Comparison of ENCODE assay signal across 8 cellular contexts in the genomic region with DNA sequence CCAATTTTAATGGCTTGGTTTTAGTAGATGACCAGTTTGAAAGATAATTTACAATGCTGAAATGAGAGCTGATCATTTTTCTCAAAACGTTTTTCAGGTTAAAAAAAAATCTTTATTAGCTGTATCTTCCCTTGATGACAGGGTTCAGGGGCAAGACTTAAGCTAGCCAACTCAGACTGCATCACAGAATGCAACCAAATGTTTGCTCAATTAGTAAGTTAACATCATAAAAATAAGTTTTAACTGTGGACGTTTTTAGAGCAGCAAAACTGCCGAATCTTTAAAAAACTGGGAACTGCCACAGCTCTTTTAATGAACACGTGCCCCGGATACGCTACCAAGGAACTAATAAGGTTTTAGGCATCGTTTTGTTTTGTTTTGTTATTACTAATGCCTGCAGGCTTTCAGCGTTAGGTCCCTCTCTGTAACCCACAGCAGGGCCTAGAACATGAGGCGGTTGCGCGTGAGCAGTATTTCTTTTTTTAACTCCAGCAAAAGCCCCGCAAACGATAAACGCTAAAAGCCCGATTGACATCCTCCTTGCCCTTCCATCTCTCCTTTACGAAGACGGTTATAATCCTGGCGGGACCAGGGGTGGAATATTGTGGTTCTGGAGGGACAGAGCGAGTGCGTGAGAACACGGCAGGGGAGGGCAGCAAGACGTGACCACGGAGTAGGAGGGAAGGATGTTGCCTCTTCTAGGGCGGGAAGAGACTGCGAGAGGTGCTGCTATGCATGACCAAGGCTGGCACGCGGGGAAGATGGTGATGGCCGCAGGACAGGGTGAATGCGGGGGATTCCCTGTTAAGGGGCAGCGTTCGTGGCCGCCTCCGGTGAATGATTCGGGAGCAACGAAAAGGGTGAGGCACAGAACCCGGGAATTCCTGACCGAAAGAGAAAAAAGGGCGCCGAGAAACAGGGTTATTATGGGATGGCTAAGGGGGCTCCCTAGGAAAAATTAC. TPM values are rescaled to one million over a fixed set of nuclear protein-coding genes. Genes with fewer than 3 reads are reported as not detected.
DNase-seq lines count a peak whose midpoint lies in the region; ATAC-seq and TF ChIP-seq lines count a peak whose summit lies in the region.

No MANE protein-coding gene starts in this region.

- H3K9me3 Mint-ChIP-seq in Caco-2 (ENCODE audit: unreplicated experiment) = no peaks in the 10 kb centered on the region
- no peaks in the 10 kb centered on the region for H3K9me3 Mint-ChIP-seq in activated CD8-positive, alpha-beta T cell treated with anti-CD3 and anti-CD28 coated beads for 36 hours

- H3K79me2 ChIP-seq in mesendoderm (ENCODE audit: control insufficient read depth, insufficient read depth, low read length) = peaks cover 43% of the 10 kb centered on the region

- peak overlapping the region; percentile 59 for H4K8ac ChIP-seq in mesendoderm (ENCODE audit: low read depth, low read length)

- TF ChIP-seq CTCF in Caco-2 (IDR thresholded peaks at IDR 0.05; ENCODE audit: insufficient read depth in 1 of 2, low read depth in 1 of 2, low read length in 1 of 2, severe bottlenecking in 1 of 2, unreplicated experiment in 1 of 2) = no peak
- TF ChIP-seq CTCF in activated CD8-positive, alpha-beta T cell treated with anti-CD3 and anti-CD28 coated beads for 36 hours (IDR thresholded peaks at IDR 0.05) = no peak

- H2BK5ac ChIP-seq in mesendoderm (ENCODE audit: low read length) = no peak overlapping the region

- peak overlapping the region; percentile 34 for H3K4me2 ChIP-seq in mesendoderm (ENCODE audit: low read length)

- intact Hi-C loops in Caco-2 (cut with micrococcal nuclease; ENCODE audit: unreplicated experiment) = loop anchor here (5.0 to 10.0 kb wide), 2 partner anchors 94 to 148 kb away; partner anchors contain the start of genes RAB2B and TOX4
- intact Hi-C loops in activated CD8-positive, alpha-beta T cell treated with anti-CD3 and anti-CD28 coated beads for 36 hours (cut with micrococcal nuclease) = loop anchor here (10.0 kb wide), 1 partner anchor 148 kb away; no protein-coding TSS in a partner anchor

- peak overlapping the region; percentile 0 for H3K18ac ChIP-seq in mesendoderm (ENCODE audit: low read length)

- H3K9ac ChIP-seq in mesendoderm (ENCODE audit: low read length) = peak overlapping the region; percentile 88

- H3K4me3 ChIP-seq in Caco-2 (ENCODE audit: low read depth, low read length) = peak overlapping the region; percentile 89
- H3K4me3 ChIP-seq in mesendoderm (ENCODE audit: low read length) = peak overlapping the region; percentile 69

- TSS peak; percentile 61 for BruUV-seq in Caco-2 (replicated peaks; lab: Mats Ljungman, UMichigan)

- ATAC-seq in HG02610 (IDR thresholded peaks at IDR 0.05; ENCODE audit: unreplicated experiment) (peak; percentile 29), HG03469 (IDR thresholded peaks at IDR 0.05; ENCODE audit: unreplicated experiment) (no peak)
- ATAC-seq in activated CD8-positive, alpha-beta T cell treated with anti-CD3 and anti-CD28 coated beads for 36 hours = peak; percentile 38

- peaks cover 12% of the 10 kb centered on the region for H3K4me1 Mint-ChIP-seq in Caco-2 (ENCODE audit: low read depth, unreplicated experiment)
- peaks cover 34% of the 10 kb centered on the region for H3K4me1 Mint-ChIP-seq in activated CD8-positive, alpha-beta T cell treated with anti-CD3 and anti-CD28 coated beads for 36 hours (ENCODE audit: low read depth)

- peaks cover 70% of the 10 kb centered on the region for H3K36me3 Mint-ChIP-seq in Caco-2 (ENCODE audit: insufficient read depth, unreplicated experiment)
- peaks cover 40% of the 10 kb centered on the region for H3K36me3 Mint-ChIP-seq in activated CD8-positive, alpha-beta T cell treated with anti-CD3 and anti-CD28 coated beads for 36 hours (ENCODE audit: low read depth)

- peaks cover 1% of the 10 kb centered on the region for H3K79me1 ChIP-seq in mesendoderm (ENCODE audit: low read length)

- H4K5ac ChIP-seq in mesendoderm (ENCODE audit: low read length) = no peak overlapping the region

- POLR2A ChIA-PET in Caco-2 (lab: Charles Lee) = interaction anchor here (0.5 to 1.1 kb wide), 3 partner anchors 20 to 385 kb away, joined by 3 read pairs; no protein-coding TSS in a partner anchor
- POLR2A ChIA-PET in activated CD8-positive, alpha-beta T cell treated with anti-CD3 and anti-CD28 coated beads for 36 hours (lab: Charles Lee) = interaction anchor here (0.6 to 5.1 kb wide), 12 partner anchors 9 to 121 kb away, joined by 3 to 50 read pairs (median 4); partner anchors contain the start of gene RAB2B

- no peak overlapping the region for H2BK120ac ChIP-seq in mesendoderm (ENCODE audit: low read depth, low read length)

- H3K27me3 Mint-ChIP-seq in Caco-2 (ENCODE audit: insufficient read depth, unreplicated experiment) = no peaks in the 10 kb centered on the region
- H3K27me3 Mint-ChIP-seq in activated CD8-positive, alpha-beta T cell treated with anti-CD3 and anti-CD28 coated beads for 36 hours = no peaks in the 10 kb centered on the region

- H3K4me3 Mint-ChIP-seq in Caco-2 (ENCODE audit: unreplicated experiment) = peak overlapping the region; percentile 85
- H3K4me3 Mint-ChIP-seq in activated CD8-positive, alpha-beta T cell treated with anti-CD3 and anti-CD28 coated beads for 36 hours = peak overlapping the region; percentile 86

- CTCF ChIA-PET in Caco-2 (lab: Charles Lee) = no interaction called here
- CTCF ChIA-PET in activated CD8-positive, alpha-beta T cell treated with anti-CD3 and anti-CD28 coated beads for 36 hours (lab: Charles Lee) = interaction anchor here (0.7 to 1.1 kb wide), 3 partner anchors 18 to 118 kb away, joined by 3 read pairs; no protein-coding TSS in a partner anchor

- H3K27me3 ChIP-seq in Caco-2 (replicated peaks; ENCODE audit: control insufficient read depth, insufficient read depth, low read length) (no peaks in the 10 kb centered on the region), mesendoderm (ENCODE audit: insufficient read depth, low read length, poor library complexity) (no peaks in the 10 kb centered on the region)

- H3K56ac ChIP-seq in mesendoderm (ENCODE audit: low read length) = peak overlapping the region; percentile 95

- H3K4ac ChIP-seq in mesendoderm (ENCODE audit: low read depth, low read length) = peak overlapping the region; percentile 58

- H3K4me1 ChIP-seq in Caco-2 (peaks cover 10% of the 10 kb centered on the region), mesendoderm (ENCODE audit: control insufficient read depth, low read depth, low read length) (no peaks in the 10 kb centered on the region)

- H3K9me3 ChIP-seq in Caco-2 = no peaks in the 10 kb centered on the region

- H3K27ac Mint-ChIP-seq in Caco-2 (ENCODE audit: unreplicated experiment) = peak overlapping the region; percentile 95
- H3K27ac Mint-ChIP-seq in activated CD8-positive, alpha-beta T cell treated with anti-CD3 and anti-CD28 coated beads for 36 hours = peak overlapping the region; percentile 99

- H2AK5ac ChIP-seq in mesendoderm (ENCODE audit: low read length) = no peak overlapping the region

- peak overlapping the region; percentile 10 for H3K23ac ChIP-seq in mesendoderm (ENCODE audit: low read length)

- H3K36me3 ChIP-seq in Caco-2 (ENCODE audit: control insufficient read depth, insufficient read depth, low read length) = peaks cover 4% of the 10 kb centered on the region
- peaks cover 4% of the 10 kb centered on the region for H3K36me3 ChIP-seq in mesendoderm (ENCODE audit: control insufficient read depth, insufficient read depth, low read length)

- H3K27ac ChIP-seq in mesendoderm (ENCODE audit: low read depth, low read length) = peak overlapping the region; percentile 62

- H2BK15ac ChIP-seq in mesendoderm (replicated peaks; ENCODE audit: low read depth) = no peak overlapping the region

- DNase-seq in Caco-2 = peak; percentile 51 to 62
- peak; percentile 66 to 67 for DNase-seq in NCI-H524 (lab: John Stamatoyannopoulos, UW)
- peak; percentile 70 for DNase-seq in activated CD8-positive, alpha-beta T cell treated with anti-CD3 and anti-CD28 coated beads for 36 hours
- peak; percentile 22 for DNase-seq in effector CD4-positive, alpha-beta T cell
- DNase-seq in mesendoderm = peak; percentile 66
- peak; percentile 32 to 34 for DNase-seq in stimulated activated CD8-positive, alpha-beta memory T cell treated with anti-CD3 and anti-CD28 coated beads, Interleukin-15, amount 100 ng/mL, for 48 hours (ENCODE audit: low read depth in 2 of 2)

- no CpG with 5 or more reads among the region's 39 CpGs for WGBS in mesendoderm (ENCODE audit: extremely low coverage, insufficient coverage, low lambda C conversion rate)

RNA-seq across cellular contexts. Expression of gene SUPT16H, which starts 0.7 kb away (rescaled TPM):
- total RNA-seq in Caco-2 (2022) = 114 and 118 TPM in 2 replicates
- total RNA-seq in activated CD8-positive, alpha-beta T cell treated with anti-CD3 and anti-CD28 coated beads for 36 hours = 100 to 1,000 TPM; 171 to 173 TPM
- polyA plus RNA-seq in mesendoderm (2013, experiment 1 of 2) = 191 TPM
- polyA plus RNA-seq in mesendoderm (2013, experiment 2 of 2) = 191 TPM
